Comparison of ENCODE assay signal across 32 cellular contexts in genomic region chr14:54823757-54824549, GRCh38.
"Had no signal": no experiment of that assay in that cellular context is flagged by ENCODE, and none has a peak within 500 bp of the region (broad histone marks: within the 10 kb centered on the region; RNA-seq: fewer than 3 reads in every experiment).

No MANE protein-coding gene starts in this region.

- FAIRE-seq: bronchial epithelial cell had no signal

- ATAC-seq: activated CD8-positive, alpha-beta T cell treated with anti-CD3 and anti-CD28 coated beads for 36 hours; activated naive CD4-positive, alpha-beta T cell treated with anti-CD3 and anti-CD28 coated beads, Interleukin-2, amount 50 U/mL, for 72 hours; activated T-cell treated with anti-CD3 and anti-CD28 coated beads, Interleukin-2, amount 50 U/mL, for 4 hours; activated T-cell treated with anti-CD3 and anti-CD28 coated beads, Interleukin-2, amount 50 U/mL, for 72 hours; activated T-helper 17 cell treated with anti-CD3 and anti-CD28 coated beads, Interleukin-2, amount 50 U/mL, for 72 hours had no signal

- H3K36me3 ChIP-seq: ascending aorta, cardiac muscle cell, colonic mucosa had no signal

- DNase-seq: activated B cell treated with CpG ODN at 0.5 μM for 24 hours; activated CD4-positive, alpha-beta memory T cell treated with anti-CD3 and anti-CD28 coated beads for 36 hours; activated CD4-positive, alpha-beta T cell treated with anti-CD3 and anti-CD28 coated beads for 4 hours; activated CD4-positive, alpha-beta T cell treated with anti-CD3 and anti-CD28 coated beads, Interleukin-2, amount 10 ng/mL, durations not matched to agents 24 days and 14 days; activated CD4-positive, alpha-beta T cell treated with anti-CD3 and anti-CD28 coated beads, Interleukin-2, amount 50 U/mL, for 1 hour; activated CD4-positive, alpha-beta T cell treated with anti-CD3 and anti-CD28 coated beads, Interleukin-2, amount 50 U/mL, for 4 hours; activated CD4-positive, CD25-positive, alpha-beta regulatory T cell treated with anti-CD3 and anti-CD28 coated beads, Interleukin-2, amount 50 U/mL, for 72 hours; activated CD8-positive, alpha-beta memory T cell treated with anti-CD3 and anti-CD28 coated beads, Interleukin-2, amount 50 U/mL, for 4 hours; activated CD8-positive, alpha-beta T cell treated with anti-CD3 and anti-CD28 coated beads for 36 hours; activated effector memory CD4-positive, alpha-beta T cell treated with anti-CD3 and anti-CD28 coated beads, Interleukin-2, amount 50 U/mL, for 16 hours; activated gamma-delta T cell treated with Interleukin-2 at 50 U/mL for 16 hours; activated naive CD4-positive, alpha-beta T cell; activated naive CD4-positive, alpha-beta T cell treated with anti-CD3 and anti-CD28 coated beads for 36 hours; activated naive CD4-positive, alpha-beta T cell treated with anti-CD3 and anti-CD28 coated beads, Interleukin-2, amount 50 U/mL, for 16 hours; activated naive CD8-positive, alpha-beta T cell treated with anti-CD3 and anti-CD28 coated beads for 36 hours; activated T-cell treated with anti-CD3 and anti-CD28 coated beads for 4 hours; activated T-cell treated with anti-CD3 and anti-CD28 coated beads, Interleukin-2, amount 50 U/mL, for 1 hour; activated T-cell treated with anti-CD3 and anti-CD28 coated beads, Interleukin-2, amount 50 U/mL, for 4 hours; activated T-cell treated with anti-CD3 and anti-CD28 coated beads, Interleukin-2, amount 50 U/mL, for 72 hours; amygdala; anterior cingulate cortex; caudate nucleus; cerebellar nuclear complex; colonic mucosa; T-helper 2 cell; T-helper 9 cell had no signal

- H3K27ac ChIP-seq: ascending aorta, cardiac muscle cell, colonic mucosa, VCaP had no signal

- H3K27me3 ChIP-seq: ascending aorta, cardiac muscle cell, colonic mucosa had no signal

- H3K4me3 ChIP-seq: ascending aorta, cardiac muscle cell, colonic mucosa had no signal

- H3K9me3 ChIP-seq: colonic mucosa had no signal

- H3K4me1 ChIP-seq: ascending aorta, colonic mucosa had no signal
